ENCODE assay signal across 8 cellular contexts in genomic region chr3:38038447-38038911, GRCh38. TPM values are rescaled to one million over a fixed set of nuclear protein-coding genes. Genes with fewer than 3 reads are reported as not detected.
DNase-seq lines count a peak whose midpoint lies in the region; ATAC-seq, FAIRE-seq and TF ChIP-seq lines count a peak whose summit lies in the region.

No MANE protein-coding gene starts in this region.

- TF ChIP-seq EP300 in K562 (IDR thresholded peaks at IDR 0.05; ENCODE audit: low read length): no peak

- TF ChIP-seq RAD21 in K562 (CRISPR knock-in tag; conservative IDR thresholded peaks at IDR 0.05 in 1 of 2, IDR thresholded peaks at IDR 0.05 in 1 of 2): no peak

- DNase-seq in CD8-positive, alpha-beta T cell: peak in 2 of 7 experiments; percentile 27 to 53
- DNase-seq in Peyer's patch: no peak
- DNase-seq in K562 (ENCODE audit: extremely low read depth in 1 of 4, low spot score in 3 of 4): no peak
- DNase-seq in natural killer cell treated with Interleukin-12 subunit alpha and Interleukin-12 subunit beta and Interleukin-15 and Interleukin-18, amount 100 ng/mL, for 72 hours (ENCODE audit: low spot score): no peak
- no peak for DNase-seq in HPDE6-E6E7 (ENCODE audit: extremely low spot score)
- DNase-seq in GM23248: no peak
- DNase-seq in NCI-H345 (lab: John Stamatoyannopoulos, UW): no peak
- no peak for DNase-seq in effector CD8-positive, alpha-beta T cell (lab: John Stamatoyannopoulos, UW)

- peaks cover 25% of the 10 kb centered on the region for H3K4me1 ChIP-seq in CD8-positive, alpha-beta T cell (ENCODE audit: insufficient read depth, low read length)
- H3K4me1 ChIP-seq in Peyer's patch: peaks cover 0 to 16% (median 3%) of the 10 kb centered on the region in 4 donors
- peaks cover 4 to 9% of the 10 kb centered on the region in 2 experiments; a peak in 4 of 5 replicates for H3K4me1 ChIP-seq in K562 (replicated peaks in 1 of 2; ENCODE audit: control insufficient read depth in 2 of 2, insufficient read depth in 2 of 2, low read length in 2 of 2)
- H3K4me1 ChIP-seq in GM23248 (ENCODE audit: insufficient read depth): no peaks in the 10 kb centered on the region

- no peaks in the 10 kb centered on the region for H3K9me1 ChIP-seq in K562 (ENCODE audit: control insufficient read depth, insufficient read depth, low read length)

- peak; percentile 35 for ATAC-seq in CD8-positive, alpha-beta T cell
- no peak for ATAC-seq in K562
- peak; percentile 67 to 68 for ATAC-seq in natural killer cell treated with Interleukin-12 subunit alpha and Interleukin-12 subunit beta and Interleukin-15 and Interleukin-18, amount 100 ng/mL, for 72 hours

- no peak for TF ChIP-seq POLR2A in Peyer's patch (IDR thresholded peaks at IDR 0.05)
- no peak for TF ChIP-seq POLR2A in K562 (conservative IDR thresholded peaks at IDR 0.05)

- in situ Hi-C loops in K562 (cut with MboI): no loop called here
- in situ Hi-C loops in GM23248 (cut with MboI): no loop called here

- H3K9me3 ChIP-seq in CD8-positive, alpha-beta T cell (ENCODE audit: low read length): no peaks in the 10 kb centered on the region
- H3K9me3 ChIP-seq in Peyer's patch: no peaks in the 10 kb centered on the region
- no peaks in the 10 kb centered on the region for H3K9me3 ChIP-seq in K562 (replicated peaks; ENCODE audit: control insufficient read depth, insufficient read depth, low read depth, low read length)
- H3K9me3 ChIP-seq in GM23248 (ENCODE audit: low read depth): no peaks in the 10 kb centered on the region

- no peaks in the 10 kb centered on the region for H3K27me3 ChIP-seq in CD8-positive, alpha-beta T cell (ENCODE audit: insufficient read depth, low read length)
- H3K27me3 ChIP-seq in Peyer's patch (no peaks in the 10 kb centered on the region), K562 (ENCODE audit: control insufficient read depth in 2 of 2, insufficient read depth in 2 of 2, low read length in 2 of 2) (peaks cover 11 to 41% of the 10 kb centered on the region in 2 experiments; a peak in 4 of 5 replicates), GM23248 (replicated peaks; ENCODE audit: insufficient read depth) (no peaks in the 10 kb centered on the region; the same call in 1 of the 2 replicates)

- intact Hi-C loops in CD8-positive, alpha-beta T cell (cut with DNase I, micrococcal nuclease): loop anchor here in 1 of 2 experiments (2.0 kb wide), 1 partner anchor 1012 kb away; the partner anchor contains the start of gene SCN11A
- intact Hi-C loops in K562 (cut with micrococcal nuclease): no loop called here

- H3K4me2 ChIP-seq in K562 (ENCODE audit: insufficient read depth, low read length) (no peak overlapping the region), GM23248 (ENCODE audit: unreplicated experiment) (no peak overlapping the region)

- H3K79me2 ChIP-seq in K562 (ENCODE audit: control insufficient read depth, insufficient read depth, low read length): no peaks in the 10 kb centered on the region
- H3K79me2 ChIP-seq in GM23248 (ENCODE audit: insufficient read depth): no peaks in the 10 kb centered on the region

- no peak for TF ChIP-seq CTCF in CD8-positive, alpha-beta T cell (IDR thresholded peaks at IDR 0.05)
- TF ChIP-seq CTCF in Peyer's patch (IDR thresholded peaks at IDR 0.05) (no peak), K562 (IDR thresholded peaks at IDR 0.05 in 2 of 3, conservative IDR thresholded peaks at IDR 0.05 in 1 of 3; ENCODE audit: insufficient read depth in 2 of 3, low read depth in 1 of 3, low read length in 3 of 3) (no peak)

- H3K9ac ChIP-seq in K562 (ENCODE audit: insufficient read depth in 1 of 2, low read depth in 2 of 2, low read length in 2 of 2) (no peak overlapping the region), GM23248 (no peak overlapping the region)

- H3K27ac Mint-ChIP-seq in CD8-positive, alpha-beta T cell: peak overlapping the region; percentile 96
- H3K27ac Mint-ChIP-seq in natural killer cell treated with Interleukin-12 subunit alpha and Interleukin-12 subunit beta and Interleukin-15 and Interleukin-18, amount 100 ng/mL, for 72 hours: peak overlapping the region; percentile 92 to 95

- H3K36me3 ChIP-seq in CD8-positive, alpha-beta T cell (ENCODE audit: insufficient read depth, low read length): no peaks in the 10 kb centered on the region
- no peaks in the 10 kb centered on the region for H3K36me3 ChIP-seq in Peyer's patch
- no peaks in the 10 kb centered on the region for H3K36me3 ChIP-seq in K562 (ENCODE audit: control insufficient read depth, insufficient read depth, low read length)
- H3K36me3 ChIP-seq in GM23248 (ENCODE audit: low read depth): no peaks in the 10 kb centered on the region

- no peaks in the 10 kb centered on the region for H3K36me3 Mint-ChIP-seq in CD8-positive, alpha-beta T cell
- H3K36me3 Mint-ChIP-seq in natural killer cell treated with Interleukin-12 subunit alpha and Interleukin-12 subunit beta and Interleukin-15 and Interleukin-18, amount 100 ng/mL, for 72 hours: peaks cover 10% of the 10 kb centered on the region

- peak overlapping the region; percentile 62 for H3K27ac ChIP-seq in CD8-positive, alpha-beta T cell (ENCODE audit: low read depth, low read length)
- H3K27ac ChIP-seq in Peyer's patch: peak overlapping the region; percentile 32 to 62 (median 54)
- H3K27ac ChIP-seq in K562 (ENCODE audit: extremely low read depth, low read depth, low read length): no peak overlapping the region
- H3K27ac ChIP-seq in GM23248: no peak overlapping the region

- peak overlapping the region; percentile 65 for H3K4me3 ChIP-seq in CD8-positive, alpha-beta T cell (ENCODE audit: low read depth, low read length)
- no peak overlapping the region for H3K4me3 ChIP-seq in Peyer's patch
- H3K4me3 ChIP-seq in K562: no peak overlapping the region
- no peak overlapping the region for H3K4me3 ChIP-seq in GM23248

- H3K4me3 Mint-ChIP-seq in CD8-positive, alpha-beta T cell: peak overlapping the region; percentile 83
- peak overlapping the region; percentile 88 for H3K4me3 Mint-ChIP-seq in natural killer cell treated with Interleukin-12 subunit alpha and Interleukin-12 subunit beta and Interleukin-15 and Interleukin-18, amount 100 ng/mL, for 72 hours

- FAIRE-seq in K562 (lab: Jason Lieb, UNC): no peak

- POLR2A ChIA-PET in CD8-positive, alpha-beta T cell (lab: Charles Lee): interaction anchor here (1.2 to 1.8 kb wide), 4 partner anchors 9 to 126 kb away, joined by 5 to 11 read pairs (median 8); partner anchors contain the start of genes ACAA1, MYD88, OXSR1 and PLCD1
- POLR2A ChIA-PET in K562 (lab: Yijun Ruan, JAX): no interaction called here

- H2AFZ ChIP-seq in K562 (ENCODE audit: low read depth, low read length): peak overlapping the region; percentile 20; the same call in 1 of the 2 replicates
- no peak overlapping the region for H2AFZ ChIP-seq in GM23248

- no peaks in the 10 kb centered on the region for H3K9me2 ChIP-seq in GM23248 (ENCODE audit: insufficient read depth)

- 16% methylated on average over 5 of the region's 5 CpGs for WGBS in K562 (ENCODE audit: insufficient coverage, low coverage, missing lambda C conversion rate)
- WGBS in GM23248 (ENCODE audit: low coverage in 1 of 2, low lambda C conversion rate in 2 of 2, missing lambda C conversion rate in 2 of 2), 2 experiments: 80 to 87% methylated on average over 5 of the region's 5 CpGs

- peaks cover 1% of the 10 kb centered on the region for H3K27me3 Mint-ChIP-seq in CD8-positive, alpha-beta T cell (ENCODE audit: low read depth)
- peaks cover 0 to under 1% of the 10 kb centered on the region in 2 donors for H3K27me3 Mint-ChIP-seq in natural killer cell treated with Interleukin-12 subunit alpha and Interleukin-12 subunit beta and Interleukin-15 and Interleukin-18, amount 100 ng/mL, for 72 hours

- peaks cover 27% of the 10 kb centered on the region for H3K4me1 Mint-ChIP-seq in CD8-positive, alpha-beta T cell (ENCODE audit: low read depth)
- H3K4me1 Mint-ChIP-seq in natural killer cell treated with Interleukin-12 subunit alpha and Interleukin-12 subunit beta and Interleukin-15 and Interleukin-18, amount 100 ng/mL, for 72 hours (ENCODE audit: low read depth in 2 of 2): peaks cover 29 to 34% of the 10 kb centered on the region in 2 donors

- H4K20me1 ChIP-seq in K562 (replicated peaks; ENCODE audit: control insufficient read depth, insufficient read depth, low read length): no peaks in the 10 kb centered on the region
- no peaks in the 10 kb centered on the region for H4K20me1 ChIP-seq in GM23248 (ENCODE audit: insufficient read depth)

- CTCF ChIA-PET in CD8-positive, alpha-beta T cell (lab: Charles Lee): interaction anchor here (0.8 to 4.6 kb wide), 5 partner anchors 10 to 308 kb away, joined by 3 to 23 read pairs (median 8); partner anchors contain the start of gene XYLB
- CTCF ChIA-PET in K562 (lab: Yijun Ruan, JAX; ENCODE audit: low intra/inter-chr PET ratio): no interaction called here

- H3K9me3 Mint-ChIP-seq in CD8-positive, alpha-beta T cell: peaks cover 3% of the 10 kb centered on the region
- H3K9me3 Mint-ChIP-seq in natural killer cell treated with Interleukin-12 subunit alpha and Interleukin-12 subunit beta and Interleukin-15 and Interleukin-18, amount 100 ng/mL, for 72 hours: peaks cover 11% of the 10 kb centered on the region

- no TSS peak for BruUV-seq in K562 (replicated peaks; lab: Mats Ljungman, UMichigan)

- H3F3A ChIP-seq in GM23248 (ENCODE audit: insufficient read depth): peaks cover 8% of the 10 kb centered on the region; the same call in 1 of the 2 replicates

RNA-seq across cellular contexts. Expression of gene DLEC1, which starts 0.5 kb away (rescaled TPM):
- 1 to 10 TPM; 1.8 to 1.9 TPM for total RNA-seq in CD8-positive, alpha-beta T cell
- total RNA-seq in Peyer's patch: 1 to 10 TPM in 1 of 4 donors, under 1 TPM in 3; 0.18 to 2.2 (median 0.75) TPM
- 0.12 TPM in 1 of 2 replicates, not detected in the other for total RNA-seq in K562 (2011; cell fraction: chromatin; rRNA removed; ENCODE audit: low replicate concordance)
- not detected in 2 replicates for total RNA-seq in K562 (2011; cell fraction: nucleolus; rRNA removed)
- total RNA-seq in K562 (2011; cell fraction: nucleoplasm; rRNA removed): not detected in 2 replicates
- total RNA-seq in K562 (2014; rRNA removed): not detected in 2 replicates
- total RNA-seq in K562 (2014; rRNA removed; fragmentation: Illumina TruSeq; extraction: Trizol): not detected in 2 replicates
- not detected in 2 replicates for total RNA-seq in K562 (2015; rRNA removed; fragmentation: Illumina TruSeq; extraction: Trizol)
- total RNA-seq in K562 (2021): 0.02 TPM in 1 of 2 replicates, not detected in the other
- polyA plus RNA-seq in K562 (2011; rRNA removed): not detected in 2 replicates
- polyA plus RNA-seq in K562 (2011; cell fraction: cytosol; rRNA removed): 0.01 TPM in 1 of 2 replicates, not detected in the other
- 0.06 and 0.18 TPM in 2 replicates for polyA plus RNA-seq in K562 (2011; cell fraction: nucleus; rRNA removed)
- polyA plus RNA-seq in K562 (2012): 0.10 and 0.18 TPM in 2 replicates
- not detected in 2 replicates for polyA plus RNA-seq in K562 (2014; fragmentation: Illumina TruSeq; extraction: Trizol)
- under 1 TPM; 0.07 to 0.08 TPM for polyA plus RNA-seq in K562 (2014; fragmentation: Nextera tagmentation; extraction: Ambion mirVana)
- not detected in 2 replicates for polyA plus RNA-seq in K562 (2014; rRNA removed)
- not detected in 2 replicates for polyA minus RNA-seq in K562 (2011; rRNA and poly(A)+ RNA removed)
- polyA minus RNA-seq in K562 (2011; cell fraction: cytosol; rRNA and poly(A)+ RNA removed): not detected in 2 replicates
- not detected in 2 replicates for polyA minus RNA-seq in K562 (2011; cell fraction: nucleus; rRNA and poly(A)+ RNA removed)
- under 1 TPM; 0.25 to 0.52 TPM for total RNA-seq in natural killer cell treated with Interleukin-12 subunit alpha and Interleukin-12 subunit beta and Interleukin-15 and Interleukin-18, amount 100 ng/mL, for 72 hours
- not detected in 2 replicates for total RNA-seq in GM23248 (2014; rRNA removed; shearing (Covaris generic))
- polyA plus RNA-seq in GM23248 (2016; fragmentation: Nextera tagmentation; extraction: Ambion mirVana): 0.15 TPM in 1 of 2 replicates, not detected in the other

RNA-seq across cellular contexts. Expression of gene PLCD1, which starts 9.0 kb away (rescaled TPM):
- 10 to 100 TPM; 64.4 to 70.8 TPM for total RNA-seq in CD8-positive, alpha-beta T cell
- total RNA-seq in Peyer's patch (10 to 100 TPM; 36.6 to 47.0 (median 40.5) TPM), K562 (2014; rRNA removed) (152 and 190 TPM in 2 replicates), K562 (2014; rRNA removed; fragmentation: Illumina TruSeq; extraction: Trizol) (60.7 and 88.3 TPM in 2 replicates), K562 (2015; rRNA removed; fragmentation: Illumina TruSeq; extraction: Trizol) (47.5 and 50.1 TPM in 2 replicates), K562 (2021) (149 and 161 TPM in 2 replicates)
- 283 and 655 TPM in 2 replicates for total RNA-seq in K562 (2011; cell fraction: chromatin; rRNA removed; ENCODE audit: low replicate concordance)
- total RNA-seq in K562 (2011; cell fraction: nucleolus; rRNA removed): 463 and 540 TPM in 2 replicates
- total RNA-seq in K562 (2011; cell fraction: nucleoplasm; rRNA removed): 244 and 351 TPM in 2 replicates
- polyA plus RNA-seq in K562 (2011; rRNA removed) (209 and 284 TPM in 2 replicates), K562 (2014; fragmentation: Illumina TruSeq; extraction: Trizol) (135 and 145 TPM in 2 replicates), K562 (2014; fragmentation: Nextera tagmentation; extraction: Ambion mirVana) (10 to 100 TPM in 1 of 2 experiments, 1 to 10 TPM in 1; 5.4 to 11.0 TPM), K562 (2014; rRNA removed) (116 and 140 TPM in 2 replicates), GM23248 (2016; fragmentation: Nextera tagmentation; extraction: Ambion mirVana) (19.6 and 21.4 TPM in 2 replicates)
- polyA plus RNA-seq in K562 (2011; cell fraction: cytosol; rRNA removed): 214 and 249 TPM in 2 replicates
- polyA plus RNA-seq in K562 (2011; cell fraction: nucleus; rRNA removed): 1,089 and 1,150 TPM in 2 replicates
- polyA plus RNA-seq in K562 (2012): 67.9 and 83.7 TPM in 2 replicates
- polyA minus RNA-seq in K562 (2011; rRNA and poly(A)+ RNA removed): 191 and 192 TPM in 2 replicates
- 144 and 183 TPM in 2 replicates for polyA minus RNA-seq in K562 (2011; cell fraction: cytosol; rRNA and poly(A)+ RNA removed)
- polyA minus RNA-seq in K562 (2011; cell fraction: nucleus; rRNA and poly(A)+ RNA removed): 158 and 240 TPM in 2 replicates
- total RNA-seq in natural killer cell treated with Interleukin-12 subunit alpha and Interleukin-12 subunit beta and Interleukin-15 and Interleukin-18, amount 100 ng/mL, for 72 hours: 1 to 10 TPM; 5.8 to 7.7 TPM
- 18.8 and 20.2 TPM in 2 replicates for total RNA-seq in GM23248 (2014; rRNA removed; shearing (Covaris generic))

RNA-seq across cellular contexts. Expression of gene VILL, which starts 47.9 kb away (rescaled TPM):
- total RNA-seq in CD8-positive, alpha-beta T cell: 10 to 100 TPM; 19.0 to 19.6 TPM
- total RNA-seq in Peyer's patch: 100 to 1,000 TPM in 3 of 4 donors, 10 to 100 TPM in 1; 59.4 to 309 (median 230) TPM
- total RNA-seq in K562 (2011; cell fraction: chromatin; rRNA removed; ENCODE audit: low replicate concordance): 21.1 and 67.2 TPM in 2 replicates
- total RNA-seq in K562 (2011; cell fraction: nucleolus; rRNA removed): 38.7 and 48.8 TPM in 2 replicates
- total RNA-seq in K562 (2011; cell fraction: nucleoplasm; rRNA removed): 25.6 and 29.8 TPM in 2 replicates
- 12.6 and 17.4 TPM in 2 replicates for total RNA-seq in K562 (2014; rRNA removed)
- total RNA-seq in K562 (2014; rRNA removed; fragmentation: Illumina TruSeq; extraction: Trizol): 3.3 and 4.3 TPM in 2 replicates
- 8.8 and 9.2 TPM in 2 replicates for total RNA-seq in K562 (2015; rRNA removed; fragmentation: Illumina TruSeq; extraction: Trizol)
- total RNA-seq in K562 (2021): 12.4 and 13.4 TPM in 2 replicates
- polyA plus RNA-seq in K562 (2011; rRNA removed): 7.7 and 10.6 TPM in 2 replicates
- 9.8 and 17.0 TPM in 2 replicates for polyA plus RNA-seq in K562 (2011; cell fraction: cytosol; rRNA removed)
- 51.3 and 85.1 TPM in 2 replicates for polyA plus RNA-seq in K562 (2011; cell fraction: nucleus; rRNA removed)
- polyA plus RNA-seq in K562 (2012): 10.0 and 15.4 TPM in 2 replicates
- 8.7 and 9.8 TPM in 2 replicates for polyA plus RNA-seq in K562 (2014; fragmentation: Illumina TruSeq; extraction: Trizol)
- polyA plus RNA-seq in K562 (2014; fragmentation: Nextera tagmentation; extraction: Ambion mirVana): under 1 TPM; 0.11 to 0.49 TPM
- polyA plus RNA-seq in K562 (2014; rRNA removed): 16.0 and 18.1 TPM in 2 replicates
- 10.8 and 11.9 TPM in 2 replicates for polyA minus RNA-seq in K562 (2011; rRNA and poly(A)+ RNA removed)
- polyA minus RNA-seq in K562 (2011; cell fraction: cytosol; rRNA and poly(A)+ RNA removed): 2.6 and 4.9 TPM in 2 replicates
- polyA minus RNA-seq in K562 (2011; cell fraction: nucleus; rRNA and poly(A)+ RNA removed): 32.0 and 33.5 TPM in 2 replicates
- total RNA-seq in natural killer cell treated with Interleukin-12 subunit alpha and Interleukin-12 subunit beta and Interleukin-15 and Interleukin-18, amount 100 ng/mL, for 72 hours: 10 to 100 TPM in 1 of 2 donors, 1 to 10 TPM in 1; 8.2 to 16.9 TPM
- total RNA-seq in GM23248 (2014; rRNA removed; shearing (Covaris generic)): 6.6 and 12.4 TPM in 2 replicates
- polyA plus RNA-seq in GM23248 (2016; fragmentation: Nextera tagmentation; extraction: Ambion mirVana): 2.8 and 2.9 TPM in 2 replicates

Comparison
In these comparisons a context has a peak if more than half of its experiments do, and no peak if none do; other contexts are left out.
1. H3K27ac ChIP-seq: peak in CD8-positive, alpha-beta T cell (single experiment) and Peyer's patch (4 of 4); none in K562 (single experiment) and GM23248 (single experiment).